ENCODE assay signal across 31 cellular contexts in genomic region chr3:41064526-41064925, GRCh38.
"Had no signal": no experiment of that assay in that cellular context is flagged by ENCODE, and none has a peak within 500 bp of the region (broad histone marks: within the 10 kb centered on the region; RNA-seq: fewer than 3 reads in every experiment).

No MANE protein-coding gene starts in this region.

- H3K4me1 ChIP-seq: body of pancreas, breast epithelium had no signal

- H3K9me3 ChIP-seq: adrenal gland, body of pancreas, breast epithelium had no signal

- FAIRE-seq: astrocyte, TTC549 had no signal

- H3K27ac ChIP-seq: adrenal gland, body of pancreas, brain microvascular endothelial cell, breast epithelium, VCaP had no signal

- H3K4me3 ChIP-seq: adrenal gland, body of pancreas, breast epithelium had no signal

- H3K36me3 ChIP-seq: adrenal gland, brain microvascular endothelial cell, breast epithelium had no signal

- DNase-seq: activated B cell treated with CpG ODN at 0.5 μM for 24 hours; activated CD4-positive, alpha-beta memory T cell treated with anti-CD3 and anti-CD28 coated beads for 36 hours; activated CD4-positive, alpha-beta T cell treated with anti-CD3 and anti-CD28 coated beads for 4 hours; activated CD4-positive, alpha-beta T cell treated with anti-CD3 and anti-CD28 coated beads, Interleukin-2, amount 10 ng/mL, durations not matched to agents 24 days and 14 days; activated CD4-positive, alpha-beta T cell treated with anti-CD3 and anti-CD28 coated beads, Interleukin-2, amount 50 U/mL, for 1 hour; activated CD4-positive, alpha-beta T cell treated with anti-CD3 and anti-CD28 coated beads, Interleukin-2, amount 50 U/mL, for 4 hours; activated CD4-positive, CD25-positive, alpha-beta regulatory T cell treated with anti-CD3 and anti-CD28 coated beads, Interleukin-2, amount 50 U/mL, for 72 hours; activated CD8-positive, alpha-beta memory T cell treated with anti-CD3 and anti-CD28 coated beads, Interleukin-2, amount 50 U/mL, for 4 hours; activated CD8-positive, alpha-beta T cell treated with anti-CD3 and anti-CD28 coated beads for 36 hours; activated effector memory CD4-positive, alpha-beta T cell treated with anti-CD3 and anti-CD28 coated beads, Interleukin-2, amount 50 U/mL, for 16 hours; activated gamma-delta T cell treated with Interleukin-2 at 50 U/mL for 16 hours; activated naive CD4-positive, alpha-beta T cell; activated naive CD4-positive, alpha-beta T cell treated with anti-CD3 and anti-CD28 coated beads for 36 hours; activated naive CD4-positive, alpha-beta T cell treated with anti-CD3 and anti-CD28 coated beads, Interleukin-2, amount 50 U/mL, for 16 hours; activated naive CD8-positive, alpha-beta T cell treated with anti-CD3 and anti-CD28 coated beads for 36 hours; activated T-cell treated with anti-CD3 and anti-CD28 coated beads for 4 hours; activated T-cell treated with anti-CD3 and anti-CD28 coated beads, Interleukin-2, amount 50 U/mL, for 1 hour; activated T-cell treated with anti-CD3 and anti-CD28 coated beads, Interleukin-2, amount 50 U/mL, for 4 hours; activated T-cell treated with anti-CD3 and anti-CD28 coated beads, Interleukin-2, amount 50 U/mL, for 72 hours; adrenal gland; amniotic stem cell; aorta; body of pancreas; brain microvascular endothelial cell; central memory CD4-positive, alpha-beta T cell; T-helper 2 cell; T-helper 9 cell had no signal

- H3K27me3 ChIP-seq: adrenal gland, body of pancreas, brain microvascular endothelial cell, breast epithelium had no signal

- ATAC-seq: activated CD8-positive, alpha-beta T cell treated with anti-CD3 and anti-CD28 coated beads for 36 hours; activated T-cell treated with anti-CD3 and anti-CD28 coated beads, Interleukin-2, amount 50 U/mL, for 4 hours; body of pancreas had no signal
